In the genomic region with DNA sequence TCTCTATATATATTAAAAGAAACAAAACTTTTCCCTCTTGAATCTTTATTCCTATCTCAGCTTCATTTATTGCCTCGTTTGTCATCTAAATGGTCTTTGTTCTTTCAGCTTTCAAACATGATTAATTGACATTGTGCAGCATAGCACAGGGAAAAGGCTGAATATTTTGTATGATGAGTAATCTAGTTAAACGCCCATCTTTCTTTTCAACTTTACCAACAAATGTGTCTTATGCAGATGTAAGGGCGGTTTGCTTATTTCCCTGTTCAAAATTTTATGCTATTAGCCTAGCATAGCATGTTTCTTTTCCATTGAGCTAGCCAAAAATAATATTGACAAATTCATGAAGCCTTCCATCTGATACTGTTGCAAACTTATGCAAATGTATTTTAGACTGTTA, we compare ENCODE assay signal across 14 cellular contexts.
A peak's percentile ranks its signal among the peaks of the same experiment; 100 is the strongest.
DNase-seq lines count a peak whose midpoint lies in the region; ATAC-seq and TF ChIP-seq lines count a peak whose summit lies in the region.
"Had no signal": no experiment of that assay in that cellular context is flagged by ENCODE, and none has a peak within 500 bp of the region (broad histone marks: within the 10 kb centered on the region; RNA-seq: fewer than 3 reads in every experiment).

No MANE protein-coding gene starts in this region.

- no peaks in the 10 kb centered on the region for H3K27me3 ChIP-seq in mesenchymal stem cell (ENCODE audit: control insufficient read depth in 1 of 2, insufficient read depth in 1 of 2, low read length in 2 of 2)
- H3K27me3 ChIP-seq: neural progenitor cell had no signal

- no peak for TF ChIP-seq CTCF in choroid plexus epithelial cell (conservative IDR thresholded peaks at IDR 0.05; ENCODE audit: low read depth, low read length)

- no peak overlapping the region for H3K23ac ChIP-seq in mesenchymal stem cell (ENCODE audit: low read length in 2 of 2)

- H2BK15ac ChIP-seq in mesenchymal stem cell (ENCODE audit: low read depth, poor library complexity, severe bottlenecking), result no peak overlapping the region

- no peak overlapping the region for H4K8ac ChIP-seq in mesenchymal stem cell (ENCODE audit: low read length)

- no peak overlapping the region for H2AFZ ChIP-seq in mesenchymal stem cell (ENCODE audit: low read depth, low read length)
- H2AFZ ChIP-seq: neural progenitor cell had no signal

- peak; percentile 78 for DNase-seq in COLO829 (ENCODE audit: low spot score)
- peak; percentile 59 for DNase-seq in NCI-H226
- peak; percentile 84 for DNase-seq in choroid plexus epithelial cell (ENCODE audit: low read depth)
- peak; percentile 52 for DNase-seq in mesenchymal stem cell
- DNase-seq in G401 (ENCODE audit: low spot score), result no peak
- no peak for DNase-seq in hippocampal formation (lab: John Stamatoyannopoulos, UW)
- DNase-seq in activated CD8-positive, alpha-beta memory T cell treated with anti-CD3 and anti-CD28 coated beads for 24 hours, result no peak
- DNase-seq: activated CD8-positive, alpha-beta memory T cell treated with anti-CD3 and anti-CD28 coated beads, Interleukin-2, amount 10 ng/mL, durations not matched to agents 7 days and 5 days; amygdala; CD4-positive, CD25-positive, alpha-beta regulatory T cell; NCI-H1694 treated with DMSO at 0.1 percent for 48 hours; T-helper 9 cell had no signal

- no peak overlapping the region for H2AK5ac ChIP-seq in mesenchymal stem cell (ENCODE audit: low read length, severe bottlenecking)

- H3K18ac ChIP-seq in mesenchymal stem cell (ENCODE audit: low read depth in 1 of 2, low read length in 2 of 2), result no peak overlapping the region

- no peak overlapping the region for H2BK120ac ChIP-seq in mesenchymal stem cell (ENCODE audit: low read depth, low read length)

- H3K14ac ChIP-seq in mesenchymal stem cell (ENCODE audit: low read length in 2 of 2), result no peak overlapping the region

- H3K4ac ChIP-seq in mesenchymal stem cell (ENCODE audit: low read depth in 1 of 2, low read length in 2 of 2), result no peak overlapping the region

- H3K4me3 ChIP-seq in choroid plexus epithelial cell (ENCODE audit: low read depth, low read length) (no peak overlapping the region), mesenchymal stem cell (ENCODE audit: insufficient read depth in 1 of 2, low read depth in 1 of 2, low read length in 2 of 2) (no peak overlapping the region)
- H3K4me3 ChIP-seq: neural progenitor cell had no signal

- no peak for ATAC-seq in GM19035 (IDR thresholded peaks at IDR 0.05; ENCODE audit: unreplicated experiment)
- ATAC-seq: activated CD8-positive, alpha-beta memory T cell treated with anti-CD3 and anti-CD28 coated beads, Interleukin-2, amount 10 ng/mL, durations not matched to agents 7 days and 5 days had no signal

- no peak overlapping the region for H2BK12ac ChIP-seq in mesenchymal stem cell (ENCODE audit: low read length in 2 of 2)

- H3K4me1 ChIP-seq in mesenchymal stem cell (ENCODE audit: control insufficient read depth, insufficient read depth, low read depth, low read length), result peaks cover 27% of the 10 kb centered on the region
- H3K4me1 ChIP-seq: neural progenitor cell had no signal

- no peak overlapping the region for H2BK5ac ChIP-seq in mesenchymal stem cell (ENCODE audit: low read depth, low read length, poor library complexity, severe bottlenecking)

- no peak overlapping the region for H4K91ac ChIP-seq in mesenchymal stem cell (ENCODE audit: low read length)

- in situ Hi-C loops in G401 (cut with HindIII; ENCODE audit: low sequenced_read_pairs), result no loop called here

- no peaks in the 10 kb centered on the region for H3K9me3 ChIP-seq in mesenchymal stem cell (ENCODE audit: control insufficient read depth, low read length)

- H3K36me3 ChIP-seq in mesenchymal stem cell (ENCODE audit: control insufficient read depth in 1 of 2, insufficient read depth in 2 of 2, low read depth in 1 of 2, low read length in 2 of 2), result peaks cover 2 to 12% of the 10 kb centered on the region in 2 experiments
- H3K36me3 ChIP-seq: neural progenitor cell had no signal

- no peak overlapping the region for H3K27ac ChIP-seq in mesenchymal stem cell (ENCODE audit: low read length, poor library complexity, severe bottlenecking)
- H3K27ac ChIP-seq: neural progenitor cell had no signal

- H3K79me1 ChIP-seq in mesenchymal stem cell (replicated peaks; ENCODE audit: low read length, poor library complexity, severe bottlenecking), result peaks cover 6% of the 10 kb centered on the region

- 0% methylated on average over 1 of the region's 3 CpGs for WGBS in mesenchymal stem cell

- no peak overlapping the region for H3K4me2 ChIP-seq in mesenchymal stem cell (ENCODE audit: low read length, poor library complexity, severe bottlenecking)
- H3K4me2 ChIP-seq: neural progenitor cell had no signal

- peak overlapping the region; percentile 38 for H3K9ac ChIP-seq in mesenchymal stem cell (ENCODE audit: low read length)
- H3K9ac ChIP-seq: neural progenitor cell had no signal

Comparison
In these comparisons a context has a peak if more than half of its experiments do, and no peak if none do; other contexts are left out.
1. DNase-seq: peak in COLO829 (single experiment), NCI-H226 (single experiment), choroid plexus epithelial cell (single experiment) and mesenchymal stem cell (single experiment); none in G401 (single experiment), hippocampal formation (0 of 2) and activated CD8-positive, alpha-beta memory T cell treated with anti-CD3 and anti-CD28 coated beads for 24 hours (single experiment).